Comparison of ENCODE assay signal across 1 cellular context in the genomic region with DNA sequence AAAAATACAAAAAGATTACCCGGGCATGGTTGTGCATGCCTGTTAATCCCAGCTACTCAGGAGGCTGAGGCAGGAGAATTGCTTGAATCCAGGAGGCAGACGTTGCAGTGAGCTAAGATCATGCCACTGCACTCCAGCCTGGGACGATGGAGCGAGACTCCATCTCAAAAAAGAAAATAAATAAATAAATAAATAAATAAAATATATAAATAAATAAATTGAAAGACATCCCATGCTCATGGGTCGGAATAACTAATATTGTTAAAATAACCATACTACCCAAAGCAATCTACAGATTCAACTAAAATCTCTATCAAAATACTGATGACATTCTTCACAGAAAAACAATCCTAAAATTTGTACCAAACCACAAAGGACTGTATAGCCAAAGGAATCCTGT. TPM values are rescaled to one million over a fixed set of nuclear protein-coding genes. Genes with fewer than 3 reads are reported as not detected.
"Had no signal": no experiment of that assay in that cellular context is flagged by ENCODE, and none has a peak within 500 bp of the region (broad histone marks: within the 10 kb centered on the region; RNA-seq: fewer than 3 reads in every experiment).

No MANE protein-coding gene starts in this region.

RNA-seq across cellular contexts. Expression of a gene that starts 55.4 kb away (rescaled TPM):
- polyA plus RNA-seq: naive thymus-derived CD8-positive, alpha-beta T cell had no signal
